ENCODE assay signal across 18 cellular contexts in the genomic region with DNA sequence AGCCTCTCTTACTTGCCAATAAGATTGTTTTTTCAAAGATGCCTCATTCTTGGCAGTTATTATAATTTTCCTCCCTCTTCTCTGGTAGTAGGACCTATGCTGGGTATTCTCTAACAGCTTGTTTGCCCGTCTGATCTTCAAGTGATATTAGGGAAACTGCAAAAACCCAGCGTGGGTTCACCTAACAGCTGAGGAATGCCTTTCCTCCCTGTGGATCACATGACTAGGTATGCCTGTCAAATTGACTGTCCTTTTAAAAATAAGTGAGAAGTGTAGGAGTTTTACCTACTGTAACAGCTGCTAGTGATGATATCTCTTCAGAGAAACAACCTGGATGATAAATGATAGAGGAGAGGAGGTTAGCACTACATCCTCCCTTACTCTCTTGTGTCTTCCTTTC. TPM values are rescaled to one million over a fixed set of nuclear protein-coding genes. Genes with fewer than 3 reads are reported as not detected.
A peak's percentile ranks its signal among the peaks of the same experiment; 100 is the strongest.
DNase-seq lines count a peak whose midpoint lies in the region; ATAC-seq and TF ChIP-seq lines count a peak whose summit lies in the region.
"Had no signal": no experiment of that assay in that cellular context is flagged by ENCODE, and none has a peak within 500 bp of the region (broad histone marks: within the 10 kb centered on the region; RNA-seq: fewer than 3 reads in every experiment).

No MANE protein-coding gene starts in this region.

- peaks cover 3% of the 10 kb centered on the region for H3K4me1 ChIP-seq in right cardiac atrium (ENCODE audit: control insufficient read depth, insufficient read depth, low read length)
- H3K4me1 ChIP-seq in upper lobe of left lung, result no peaks in the 10 kb centered on the region
- H3K4me1 ChIP-seq: Caco-2 had no signal

- WGBS in right cardiac atrium, result 70% methylated on average over 2 of the region's 2 CpGs
- WGBS in upper lobe of left lung, 2 donors, result 72 to 85% methylated on average over 2 of the region's 2 CpGs

- peaks cover 4% of the 10 kb centered on the region for H3K36me3 Mint-ChIP-seq in activated CD4-positive, alpha-beta T cell treated with anti-CD3 and anti-CD28 coated beads, Interleukin-2, amount 10 ng/mL, durations not matched to agents 24 days and 14 days (ENCODE audit: low read depth)

- no peak overlapping the region for H3K4me3 Mint-ChIP-seq in activated CD4-positive, alpha-beta T cell treated with anti-CD3 and anti-CD28 coated beads, Interleukin-2, amount 10 ng/mL, durations not matched to agents 24 days and 14 days
- H3K4me3 Mint-ChIP-seq: CD4-positive, alpha-beta T cell; GM23338; HFFc6 had no signal

- intact Hi-C loops in activated CD4-positive, alpha-beta T cell treated with anti-CD3 and anti-CD28 coated beads, Interleukin-2, amount 10 ng/mL, durations not matched to agents 24 days and 14 days (cut with micrococcal nuclease), result no loop called here
- intact Hi-C loops in right cardiac atrium (cut with DNase I), result no loop called here

- DNase-seq in activated CD4-positive, alpha-beta T cell treated with anti-CD3 and anti-CD28 coated beads, Interleukin-2, amount 10 ng/mL, durations not matched to agents 24 days and 14 days, result peak; percentile 37
- no peak for DNase-seq in activated CD4-positive, alpha-beta T cell treated with anti-CD3 and anti-CD28 coated beads, Interleukin-2, amount 50 U/mL, for 48 hours
- DNase-seq in myocyte (ENCODE audit: low read depth) (peak; percentile 33), putamen (ENCODE audit: low spot score) (peak; percentile 55), NCI-H226 (no peak), right cardiac atrium (no peak), upper lobe of left lung (no peak)
- DNase-seq: AML-193; Caco-2; CD4-positive, alpha-beta T cell; H7; HFFc6 had no signal

- H3K27me3 ChIP-seq in right cardiac atrium (ENCODE audit: control insufficient read depth, insufficient read depth) (no peaks in the 10 kb centered on the region), upper lobe of left lung (no peaks in the 10 kb centered on the region)

- no peak overlapping the region for H3K27ac ChIP-seq in right cardiac atrium (ENCODE audit: low read length)
- H3K27ac ChIP-seq in upper lobe of left lung, result no peak overlapping the region
- H3K27ac ChIP-seq: 22Rv1, A549, C4-2B, HL-60 had no signal

- no peaks in the 10 kb centered on the region for H3K9me3 Mint-ChIP-seq in activated CD4-positive, alpha-beta T cell treated with anti-CD3 and anti-CD28 coated beads, Interleukin-2, amount 10 ng/mL, durations not matched to agents 24 days and 14 days
- H3K9me3 Mint-ChIP-seq: CD4-positive, alpha-beta T cell; GM23338; HFFc6 had no signal

- no peak overlapping the region for H3K27ac Mint-ChIP-seq in activated CD4-positive, alpha-beta T cell treated with anti-CD3 and anti-CD28 coated beads, Interleukin-2, amount 10 ng/mL, durations not matched to agents 24 days and 14 days
- H3K27ac Mint-ChIP-seq: CD4-positive, alpha-beta T cell; GM23338; HFFc6 had no signal

- H3K4me3 ChIP-seq in right cardiac atrium (ENCODE audit: low read length) (no peak overlapping the region), upper lobe of left lung (no peak overlapping the region)
- H3K4me3 ChIP-seq: A549, GM23338 had no signal

- no peak for TF ChIP-seq CTCF in upper lobe of left lung (IDR thresholded peaks at IDR 0.05)

- H3K9me3 ChIP-seq in right cardiac atrium (ENCODE audit: control insufficient read depth, low read length), result no peaks in the 10 kb centered on the region
- no peaks in the 10 kb centered on the region for H3K9me3 ChIP-seq in upper lobe of left lung
- H3K9me3 ChIP-seq: A549, Caco-2 had no signal

- ATAC-seq in right cardiac atrium (no peak), upper lobe of left lung (ENCODE audit: low FRiP score in 2 of 2) (no peak)
- ATAC-seq: A549, GM23338, HCT116 had no signal

- no peak for TF ChIP-seq POLR2A in upper lobe of left lung (IDR thresholded peaks at IDR 0.05)

- peaks cover 0 to 5% (median 0%) of the 10 kb centered on the region in 4 donors for H3K36me3 ChIP-seq in upper lobe of left lung

- H3K27me3 Mint-ChIP-seq in activated CD4-positive, alpha-beta T cell treated with anti-CD3 and anti-CD28 coated beads, Interleukin-2, amount 10 ng/mL, durations not matched to agents 24 days and 14 days, result no peaks in the 10 kb centered on the region
- H3K27me3 Mint-ChIP-seq: CD4-positive, alpha-beta T cell had no signal

- no peak for TF ChIP-seq EP300 in upper lobe of left lung (IDR thresholded peaks at IDR 0.05)

- peaks cover 4% of the 10 kb centered on the region for H3K4me1 Mint-ChIP-seq in activated CD4-positive, alpha-beta T cell treated with anti-CD3 and anti-CD28 coated beads, Interleukin-2, amount 10 ng/mL, durations not matched to agents 24 days and 14 days
- H3K4me1 Mint-ChIP-seq: GM23338 had no signal

RNA-seq across cellular contexts. Expression of a gene that starts 22.0 kb away (rescaled TPM):
- 4.5 and 5.5 TPM in 2 replicates for total RNA-seq in activated CD4-positive, alpha-beta T cell treated with anti-CD3 and anti-CD28 coated beads, Interleukin-2, amount 10 ng/mL, durations not matched to agents 24 days and 14 days
- total RNA-seq in myocyte (11.4 and 11.8 TPM in 2 replicates), right cardiac atrium (10 to 100 TPM in 1 of 4 donors, 1 to 10 TPM in 3; 8.9 to 13.4 (median 9.7) TPM), upper lobe of left lung (10 to 100 TPM in 2 of 6 donors, 1 to 10 TPM in 4; 5.0 to 14.5 (median 9.2) TPM)
- 2.5 TPM for polyA plus RNA-seq in myocyte (2012)
- polyA plus RNA-seq in right cardiac atrium, result 4.6 TPM

Comparison
In these comparisons a context has a peak if more than half of its experiments do, and no peak if none do; other contexts are left out.
1. DNase-seq: peak in activated CD4-positive, alpha-beta T cell treated with anti-CD3 and anti-CD28 coated beads, Interleukin-2, amount 10 ng/mL, durations not matched to agents 24 days and 14 days (single experiment), myocyte (single experiment) and putamen (single experiment); none in activated CD4-positive, alpha-beta T cell treated with anti-CD3 and anti-CD28 coated beads, Interleukin-2, amount 50 U/mL, for 48 hours (0 of 2), NCI-H226 (single experiment), right cardiac atrium (0 of 3) and upper lobe of left lung (0 of 2).